8 cellular contexts compared by ENCODE assay signal in the genomic region with DNA sequence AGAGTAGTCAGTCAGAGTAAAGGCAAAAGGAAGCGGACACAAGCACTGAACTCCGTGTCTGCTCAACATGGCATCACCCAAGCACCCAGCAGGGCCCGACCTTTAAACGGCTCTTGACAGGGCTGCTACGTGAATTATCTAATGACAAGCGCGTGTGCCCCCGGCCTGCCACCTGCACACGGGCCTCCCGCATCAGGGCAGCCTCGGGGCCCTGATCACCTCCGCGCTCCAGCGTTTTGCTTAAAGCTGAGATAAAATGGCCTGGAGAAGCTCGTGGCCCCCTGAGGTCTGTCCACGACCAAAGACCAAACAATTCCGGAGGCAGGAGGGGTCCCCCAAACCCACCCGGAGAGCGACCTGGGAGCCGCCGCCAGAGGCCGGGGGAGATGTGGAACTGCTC. TPM values are rescaled to one million over a fixed set of nuclear protein-coding genes. Genes with fewer than 3 reads are reported as not detected.
DNase-seq lines count a peak whose midpoint lies in the region; ATAC-seq lines count a peak whose summit lies in the region.

No MANE protein-coding gene starts in this region.

- peak overlapping the region; percentile 94 for H3K27ac ChIP-seq in CD4-positive, CD25-positive, alpha-beta regulatory T cell (ENCODE audit: insufficient read depth, low read length, poor library complexity, severe bottlenecking)
- H3K27ac ChIP-seq in iPS-18a (ENCODE audit: low read length) = no peak overlapping the region

- H3K9ac ChIP-seq in iPS-18a (ENCODE audit: low read length) = peak overlapping the region; percentile 75

- peak overlapping the region; percentile 95 to 99 (median 97) for H3K4me3 Mint-ChIP-seq in CD4-positive, CD25-positive, alpha-beta regulatory T cell
- peak overlapping the region; percentile 95 for H3K4me3 Mint-ChIP-seq in activated naive CD8-positive, alpha-beta T cell treated with anti-CD3 and anti-CD28 coated beads for 36 hours

- H3K9me3 ChIP-seq in CD4-positive, CD25-positive, alpha-beta regulatory T cell (ENCODE audit: control insufficient read depth in 2 of 2, low read length in 2 of 2) = no peaks in the 10 kb centered on the region
- no peaks in the 10 kb centered on the region for H3K9me3 ChIP-seq in iPS-18a (ENCODE audit: control insufficient read depth, low read depth, low read length)

- H3K36me3 Mint-ChIP-seq in CD4-positive, CD25-positive, alpha-beta regulatory T cell = peaks cover 13% of the 10 kb centered on the region
- H3K36me3 Mint-ChIP-seq in activated naive CD8-positive, alpha-beta T cell treated with anti-CD3 and anti-CD28 coated beads for 36 hours = peaks cover 11% of the 10 kb centered on the region

- peak overlapping the region; percentile 93 to 97 (median 95) for H3K27ac Mint-ChIP-seq in CD4-positive, CD25-positive, alpha-beta regulatory T cell
- H3K27ac Mint-ChIP-seq in activated naive CD8-positive, alpha-beta T cell treated with anti-CD3 and anti-CD28 coated beads for 36 hours = peak overlapping the region; percentile 95

- peaks cover 17% of the 10 kb centered on the region for H3K27me3 Mint-ChIP-seq in CD4-positive, CD25-positive, alpha-beta regulatory T cell
- no peaks in the 10 kb centered on the region for H3K27me3 Mint-ChIP-seq in activated naive CD8-positive, alpha-beta T cell treated with anti-CD3 and anti-CD28 coated beads for 36 hours

- H3K27me3 ChIP-seq in CD4-positive, CD25-positive, alpha-beta regulatory T cell (ENCODE audit: control insufficient read depth, insufficient read depth, low read length) = no peaks in the 10 kb centered on the region
- H3K27me3 ChIP-seq in iPS-18a (ENCODE audit: control insufficient read depth, insufficient read depth, low read length) = no peaks in the 10 kb centered on the region

- ATAC-seq in CD4-positive, CD25-positive, alpha-beta regulatory T cell (ENCODE audit: low read depth in 2 of 2) = peak; percentile 15 to 24
- peak; percentile 10 for ATAC-seq in GM21526 (IDR thresholded peaks at IDR 0.05; ENCODE audit: low FRiP score, unreplicated experiment)

- no peaks in the 10 kb centered on the region for H3K9me3 Mint-ChIP-seq in CD4-positive, CD25-positive, alpha-beta regulatory T cell
- no peaks in the 10 kb centered on the region for H3K9me3 Mint-ChIP-seq in activated naive CD8-positive, alpha-beta T cell treated with anti-CD3 and anti-CD28 coated beads for 36 hours

- H3K4me1 ChIP-seq in CD4-positive, CD25-positive, alpha-beta regulatory T cell (ENCODE audit: control insufficient read depth, insufficient read depth, low read length, poor library complexity, severe bottlenecking) = peaks cover 15% of the 10 kb centered on the region
- H3K4me1 ChIP-seq in iPS-18a (ENCODE audit: control insufficient read depth, low read depth, low read length) = no peaks in the 10 kb centered on the region

- peaks cover 15% of the 10 kb centered on the region for H3K36me3 ChIP-seq in CD4-positive, CD25-positive, alpha-beta regulatory T cell (ENCODE audit: control insufficient read depth, insufficient read depth, low read length)
- H3K36me3 ChIP-seq in iPS-18a (ENCODE audit: control insufficient read depth, low read depth, low read length) = peaks cover 15% of the 10 kb centered on the region

- H3K4me1 Mint-ChIP-seq in CD4-positive, CD25-positive, alpha-beta regulatory T cell = peaks cover 16 to 34% (median 24%) of the 10 kb centered on the region in 4 donors
- H3K4me1 Mint-ChIP-seq in activated naive CD8-positive, alpha-beta T cell treated with anti-CD3 and anti-CD28 coated beads for 36 hours = peaks cover 13% of the 10 kb centered on the region

- H3K4me3 ChIP-seq in CD4-positive, CD25-positive, alpha-beta regulatory T cell (ENCODE audit: low read depth, low read length) = peak overlapping the region; percentile 96
- peak overlapping the region; percentile 78 for H3K4me3 ChIP-seq in iPS-18a (ENCODE audit: low read length)

- peak in 2 of 3 donors; percentile 14 to 37 for DNase-seq in CD4-positive, CD25-positive, alpha-beta regulatory T cell
- DNase-seq in M059J (ENCODE audit: low read depth) (peak; percentile 6), NCI-H128 (lab: John Stamatoyannopoulos, UW; ENCODE audit: unreplicated experiment) (no peak), cerebellum (ENCODE audit: low spot score) (no peak)
- DNase-seq in activated naive CD8-positive, alpha-beta T cell treated with anti-CD3 and anti-CD28 coated beads for 36 hours = peak; percentile 26
- DNase-seq in stimulated activated CD4-positive, alpha-beta T cell treated with anti-CD3 and anti-CD28 coated beads, Interleukin-12 subunit alpha, Interleukin-12 subunit beta, amount 100 ng/mL, for 48 hours (ENCODE audit: low read depth in 2 of 3, low spot score in 1 of 3) = peak in 2 of 3 donors; percentile 5 to 15

RNA-seq across cellular contexts. Expression of a gene that starts 0.4 kb away (rescaled TPM):
- 101 TPM for total RNA-seq in CD4-positive, CD25-positive, alpha-beta regulatory T cell
- 100 to 1,000 TPM; 114 to 141 (median 126) TPM for polyA plus RNA-seq in CD4-positive, CD25-positive, alpha-beta regulatory T cell
- total RNA-seq in M059J (2014; rRNA removed; shearing (Covaris generic)) = 92.0 and 92.8 TPM in 2 replicates
- total RNA-seq in activated naive CD8-positive, alpha-beta T cell treated with anti-CD3 and anti-CD28 coated beads for 36 hours = 100 to 1,000 TPM; 174 to 180 TPM
- 59.6 TPM for total RNA-seq in cerebellum

RNA-seq across cellular contexts. Expression of a gene that starts 5.5 kb away (rescaled TPM):
- not detected for total RNA-seq in CD4-positive, CD25-positive, alpha-beta regulatory T cell
- polyA plus RNA-seq in CD4-positive, CD25-positive, alpha-beta regulatory T cell = not detected
- not detected in 2 replicates for total RNA-seq in M059J (2014; rRNA removed; shearing (Covaris generic))
- not detected for total RNA-seq in activated naive CD8-positive, alpha-beta T cell treated with anti-CD3 and anti-CD28 coated beads for 36 hours
- not detected for total RNA-seq in cerebellum

RNA-seq across cellular contexts. Expression of a gene that starts 28.6 kb away (rescaled TPM):
- not detected for total RNA-seq in CD4-positive, CD25-positive, alpha-beta regulatory T cell
- not detected for polyA plus RNA-seq in CD4-positive, CD25-positive, alpha-beta regulatory T cell
- not detected in 2 replicates for total RNA-seq in M059J (2014; rRNA removed; shearing (Covaris generic))
- not detected for total RNA-seq in activated naive CD8-positive, alpha-beta T cell treated with anti-CD3 and anti-CD28 coated beads for 36 hours
- total RNA-seq in cerebellum = not detected

Comparison
In these comparisons a context has a peak if more than half of its experiments do, and no peak if none do; other contexts are left out.
1. DNase-seq: peak in CD4-positive, CD25-positive, alpha-beta regulatory T cell (2 of 3), M059J (single experiment), activated naive CD8-positive, alpha-beta T cell treated with anti-CD3 and anti-CD28 coated beads for 36 hours (single experiment) and stimulated activated CD4-positive, alpha-beta T cell treated with anti-CD3 and anti-CD28 coated beads, Interleukin-12 subunit alpha, Interleukin-12 subunit beta, amount 100 ng/mL, for 48 hours (2 of 3); none in NCI-H128 (single experiment) and cerebellum (single experiment).